21 cellular contexts compared by ENCODE assay signal in genomic region chr10:132796846-132797245, GRCh38. TPM values are rescaled to one million over a fixed set of nuclear protein-coding genes. Genes with fewer than 3 reads are reported as not detected.
"Had no signal": no experiment of that assay in that cellular context is flagged by ENCODE, and none has a peak within 500 bp of the region (broad histone marks: within the 10 kb centered on the region; RNA-seq: fewer than 3 reads in every experiment).

No MANE protein-coding gene starts in this region.

- H3K36me3 Mint-ChIP-seq: memory B cell; stimulated activated memory B cell treated with anti-CD40 and anti-IgM and Interleukin-4, amounts not matched to agents 10 μg/mL and 1 μg/mL and 100 μg/mL, for 72 hours; type B pancreatic cell had no signal

- H3K27ac Mint-ChIP-seq: memory B cell; nephron; stimulated activated memory B cell treated with anti-CD40 and anti-IgM and Interleukin-4, amounts not matched to agents 10 μg/mL and 1 μg/mL and 100 μg/mL, for 72 hours; type B pancreatic cell had no signal

- H3K4me3 Mint-ChIP-seq: memory B cell; nephron; stimulated activated memory B cell treated with anti-CD40 and anti-IgM and Interleukin-4, amounts not matched to agents 10 μg/mL and 1 μg/mL and 100 μg/mL, for 72 hours; type B pancreatic cell had no signal

- H3K4me1 Mint-ChIP-seq: memory B cell; nephron; stimulated activated memory B cell treated with anti-CD40 and anti-IgM and Interleukin-4, amounts not matched to agents 10 μg/mL and 1 μg/mL and 100 μg/mL, for 72 hours had no signal

- H3K9me3 Mint-ChIP-seq: memory B cell; nephron; stimulated activated memory B cell treated with anti-CD40 and anti-IgM and Interleukin-4, amounts not matched to agents 10 μg/mL and 1 μg/mL and 100 μg/mL, for 72 hours; type B pancreatic cell had no signal

- DNase-seq: dermis blood vessel endothelial cell; effector memory CD4-positive, alpha-beta T cell; foreskin keratinocyte; kidney; occipital lobe; ovary; posterior cingulate gyrus; sigmoid colon; stimulated activated CD4-positive, alpha-beta T cell treated with anti-CD3 and anti-CD28 coated beads, Interleukin-2, amount 100 ng/mL, for 24 hours; stimulated activated CD4-positive, alpha-beta T cell treated with anti-CD3 and anti-CD28 coated beads, Interleukin-4, amount 100 ng/mL, for 4 hours; stimulated activated naive CD8-positive, alpha-beta T cell treated with anti-CD3 and anti-CD28 coated beads, Interleukin-15, Interleukin-2, amounts not matched to agents 100 U/mL and 50 U/mL, for 24 hours; substantia nigra; testis; tibial artery had no signal

RNA-seq across cellular contexts. Expression of gene NKX6-2, which starts 10.9 kb away (rescaled TPM):
- polyA plus RNA-seq: endothelial cell of umbilical vein, fibroblast of lung, foreskin keratinocyte, ovary, psoas muscle had no signal
